Comparison of ENCODE assay signal across 11 cellular contexts in genomic region chr21:39660596-39660995, GRCh38. TPM values are rescaled to one million over a fixed set of nuclear protein-coding genes. Genes with fewer than 3 reads are reported as not detected.
A peak's percentile ranks its signal among the peaks of the same experiment; 100 is the strongest.
DNase-seq lines count a peak whose midpoint lies in the region; ATAC-seq and TF ChIP-seq lines count a peak whose summit lies in the region.
"Had no signal": no experiment of that assay in that cellular context is flagged by ENCODE, and none has a peak within 500 bp of the region (broad histone marks: within the 10 kb centered on the region; RNA-seq: fewer than 3 reads in every experiment).

No MANE protein-coding gene starts in this region.

- peak; percentile 73 for DNase-seq in AG04450 (ENCODE audit: low read depth, low spot score)
- peak; percentile 52 for DNase-seq in coronary artery (ENCODE audit: low spot score)
- DNase-seq in AML-193 (lab: John Stamatoyannopoulos, UW), result no peak
- DNase-seq in activated CD4-positive, alpha-beta T cell treated with anti-CD3 and anti-CD28 coated beads, Interleukin-2, amount 10 ng/mL, durations not matched to agents 24 days and 14 days, result no peak
- no peak for DNase-seq in HuH-7.5 (ENCODE audit: low spot score)
- DNase-seq in T-helper 17 cell, result no peak
- DNase-seq: activated CD8-positive, alpha-beta memory T cell treated with anti-CD3 and anti-CD28 coated beads, Interleukin-2, amount 50 U/mL, for 4 hours; glutamatergic neuron; NCI-H524 treated with DMSO at 0.1 percent for 48 hours had no signal

- H3K27ac Mint-ChIP-seq in activated CD4-positive, alpha-beta T cell treated with anti-CD3 and anti-CD28 coated beads, Interleukin-2, amount 10 ng/mL, durations not matched to agents 24 days and 14 days, result no peak overlapping the region
- H3K27ac Mint-ChIP-seq in T-helper 17 cell, result no peak overlapping the region

- H3K4me1 ChIP-seq in HUES64 (ENCODE audit: insufficient read depth, low read length) (peaks cover 11% of the 10 kb centered on the region; the same call in 1 of the 2 replicates), mesodermal cell (ENCODE audit: control insufficient read depth, insufficient read depth, low read length, poor library complexity, severe bottlenecking) (peaks cover 29% of the 10 kb centered on the region)

- POLR2A ChIA-PET in AG04450 (lab: Yijun Ruan, JAX), result interaction anchor here (1.5 to 1.7 kb wide), 3 partner anchors 13 to 27 kb away, joined by 3 to 6 read pairs (median 5); no protein-coding TSS in a partner anchor

- H3K4me1 Mint-ChIP-seq in activated CD4-positive, alpha-beta T cell treated with anti-CD3 and anti-CD28 coated beads, Interleukin-2, amount 10 ng/mL, durations not matched to agents 24 days and 14 days, result no peaks in the 10 kb centered on the region
- H3K4me1 Mint-ChIP-seq in T-helper 17 cell, result no peaks in the 10 kb centered on the region

- no peaks in the 10 kb centered on the region for H3K9me3 Mint-ChIP-seq in activated CD4-positive, alpha-beta T cell treated with anti-CD3 and anti-CD28 coated beads, Interleukin-2, amount 10 ng/mL, durations not matched to agents 24 days and 14 days

- no peaks in the 10 kb centered on the region for H3K27me3 ChIP-seq in AG04450 (ENCODE audit: control insufficient read depth, insufficient read depth, low read length)
- no peaks in the 10 kb centered on the region for H3K27me3 ChIP-seq in HUES64 (ENCODE audit: insufficient read depth, low read length)

- peak overlapping the region; percentile 33 for H3K4me3 ChIP-seq in AG04450 (ENCODE audit: low read depth, low read length)
- no peak overlapping the region for H3K4me3 ChIP-seq in HUES64 (ENCODE audit: low read length)
- peak overlapping the region; percentile 4 for H3K4me3 ChIP-seq in coronary artery
- no peak overlapping the region for H3K4me3 ChIP-seq in mesodermal cell (ENCODE audit: extremely low read depth, insufficient read depth, low read length, poor library complexity, severe bottlenecking)

- H3K36me3 ChIP-seq in HUES64 (ENCODE audit: insufficient read depth, low read length) (peaks cover 53% of the 10 kb centered on the region), mesodermal cell (ENCODE audit: control insufficient read depth, insufficient read depth, low read length) (peaks cover 18% of the 10 kb centered on the region)

- WGBS in HUES64, result 73% methylated on average over 11 of the region's 11 CpGs
- 47 to 58% methylated on average over 9 to 10 of the region's 11 CpGs for WGBS in mesodermal cell (ENCODE audit: insufficient coverage in 2 of 2), 2 experiments

- peak overlapping the region; percentile 83 for H3K27ac ChIP-seq in AG04450 (ENCODE audit: low read depth, low read length)
- no peak overlapping the region for H3K27ac ChIP-seq in HUES64 (ENCODE audit: low read depth, low read length)
- no peak overlapping the region for H3K27ac ChIP-seq in coronary artery
- peak overlapping the region; percentile 90 for H3K27ac ChIP-seq in mesodermal cell (ENCODE audit: low read depth, low read length, severe bottlenecking)

- H3K4me3 Mint-ChIP-seq in activated CD4-positive, alpha-beta T cell treated with anti-CD3 and anti-CD28 coated beads, Interleukin-2, amount 10 ng/mL, durations not matched to agents 24 days and 14 days, result no peak overlapping the region
- H3K4me3 Mint-ChIP-seq in T-helper 17 cell, result no peak overlapping the region

- no peak for ATAC-seq in T-helper 17 cell

- TF ChIP-seq CTCF in AG04450 (IDR thresholded peaks at IDR 0.05; ENCODE audit: low read depth, low read length) (no peak), coronary artery (IDR thresholded peaks at IDR 0.05) (no peak)

- 0 out of 2 replicates have a peak overlapping the region, but pooled peaks have one; percentile 5 for H3K9ac ChIP-seq in HUES64 (ENCODE audit: low read depth, low read length)

- intact Hi-C loops in activated CD4-positive, alpha-beta T cell treated with anti-CD3 and anti-CD28 coated beads, Interleukin-2, amount 10 ng/mL, durations not matched to agents 24 days and 14 days (cut with micrococcal nuclease), result no loop called here

- H3K27me3 Mint-ChIP-seq in activated CD4-positive, alpha-beta T cell treated with anti-CD3 and anti-CD28 coated beads, Interleukin-2, amount 10 ng/mL, durations not matched to agents 24 days and 14 days, result peaks cover 4% of the 10 kb centered on the region
- peaks cover 5% of the 10 kb centered on the region for H3K27me3 Mint-ChIP-seq in T-helper 17 cell

- CTCF ChIA-PET in AG04450 (lab: Charles Lee), result interaction anchor here (0.6 to 0.9 kb wide), 2 partner anchors 15 to 22 kb away, joined by 3 to 4 read pairs; no protein-coding TSS in a partner anchor

- H3K9me3 ChIP-seq in AG04450 (ENCODE audit: control insufficient read depth, insufficient read depth, low read length) (no peaks in the 10 kb centered on the region; the same call in 1 of the 2 replicates), HUES64 (ENCODE audit: insufficient read depth, low read depth, low read length) (no peaks in the 10 kb centered on the region), mesodermal cell (ENCODE audit: control insufficient read depth, low read length) (no peaks in the 10 kb centered on the region), T-helper 17 cell (ENCODE audit: control insufficient read depth, low read length, poor library complexity, severe bottlenecking) (no peaks in the 10 kb centered on the region)

- H3K36me3 Mint-ChIP-seq in activated CD4-positive, alpha-beta T cell treated with anti-CD3 and anti-CD28 coated beads, Interleukin-2, amount 10 ng/mL, durations not matched to agents 24 days and 14 days (ENCODE audit: low read depth), result no peaks in the 10 kb centered on the region
- peaks cover 2% of the 10 kb centered on the region for H3K36me3 Mint-ChIP-seq in T-helper 17 cell (ENCODE audit: low read depth)

RNA-seq across cellular contexts. Expression of gene B3GALT5, which starts 47.9 kb away (rescaled TPM):
- polyA plus RNA-seq in AG04450 (2011; rRNA removed), result 0.05 TPM in 2 replicates
- 0.18 and 0.22 TPM in 2 replicates for polyA minus RNA-seq in AG04450 (2011; rRNA and poly(A)+ RNA removed)
- 5.7 TPM for polyA plus RNA-seq in HUES64 (2013, experiment 1 of 2)
- polyA plus RNA-seq in HUES64 (2013, experiment 2 of 2), result 4.8 TPM
- polyA plus RNA-seq in mesodermal cell (2013, experiment 1 of 2), result 2.0 TPM
- polyA plus RNA-seq in mesodermal cell (2013, experiment 2 of 2), result 1.6 TPM
- total RNA-seq in activated CD4-positive, alpha-beta T cell treated with anti-CD3 and anti-CD28 coated beads, Interleukin-2, amount 10 ng/mL, durations not matched to agents 24 days and 14 days, result not detected in 2 replicates
- total RNA-seq in T-helper 17 cell, result not detected

Comparison
In these comparisons a context has a peak if more than half of its experiments do, and no peak if none do; other contexts are left out.
1. DNase-seq: peak in AG04450 (single experiment) and coronary artery (single experiment); none in AML-193 (0 of 2), activated CD4-positive, alpha-beta T cell treated with anti-CD3 and anti-CD28 coated beads, Interleukin-2, amount 10 ng/mL, durations not matched to agents 24 days and 14 days (single experiment), HuH-7.5 (single experiment) and T-helper 17 cell (0 of 3).
2. H3K27ac ChIP-seq: peak in AG04450 (single experiment) and mesodermal cell (single experiment); none in HUES64 (single experiment) and coronary artery (0 of 2).
3. H3K4me3 ChIP-seq: peak in AG04450 (single experiment) and coronary artery (single experiment); none in HUES64 (single experiment) and mesodermal cell (single experiment).